ENCODE assay signal across 1 cellular context in genomic region chr3:183447206-183448001, GRCh38.
TF ChIP-seq lines count a peak whose summit lies in the region.

No MANE protein-coding gene starts in this region.

TF ChIP-seq in HepG2, 621 proteins besides CTCF, POLR2A, EP300 and RAD21 (continued from another document and continues in another):
- no peak; the same call in 1 of the 2 replicates for TF ChIP-seq ZNF704 (CRISPR knock-in tag; IDR thresholded peaks at IDR 0.05; ENCODE audit: borderline replicate concordance)
- peak; percentile 94; the same call in 1 of the 2 replicates for TF ChIP-seq KLF12 (CRISPR knock-in tag; IDR thresholded peaks at IDR 0.05; ENCODE audit: borderline replicate concordance)
- TF ChIP-seq TFAP4 (IDR thresholded peaks at IDR 0.05; ENCODE audit: borderline replicate concordance, low read depth): peak; percentile 49; the same call in 1 of the 2 replicates
- TF ChIP-seq NR1H2 (CRISPR knock-in tag; IDR thresholded peaks at IDR 0.05; ENCODE audit: borderline replicate concordance, low read depth): 0 out of 2 replicates have a peak, but pooled peaks have one; percentile 76
- no peak for TF ChIP-seq RORA (CRISPR knock-in tag; IDR thresholded peaks at IDR 0.05)
- TF ChIP-seq MAX (IDR thresholded peaks at IDR 0.05): peak; percentile 82
- TF ChIP-seq TMF1 (CRISPR knock-in tag; IDR thresholded peaks at IDR 0.05; ENCODE audit: low read depth): peak; percentile 70; the same call in 1 of the 2 replicates
- no peak for TF ChIP-seq NFIB (CRISPR knock-in tag; IDR thresholded peaks at IDR 0.05; ENCODE audit: borderline replicate concordance)
- peak; percentile 87; the same call in 1 of the 2 replicates for TF ChIP-seq ZNF138 (CRISPR knock-in tag; IDR thresholded peaks at IDR 0.05; ENCODE audit: low read depth)
- peak; percentile 69; the same call in 1 of the 2 replicates for TF ChIP-seq ZNF292 (CRISPR knock-in tag; IDR thresholded peaks at IDR 0.05; ENCODE audit: borderline replicate concordance, low read depth)
- TF ChIP-seq KLF16 (CRISPR knock-in tag; IDR thresholded peaks at IDR 0.05): peak in 1 of 2 experiments; percentile 87; a peak in 1 of 4 replicates
- TF ChIP-seq SOX6 (IDR thresholded peaks at IDR 0.05): no peak
- TF ChIP-seq SOX6 (CRISPR knock-in tag; IDR thresholded peaks at IDR 0.05): peak; percentile 77
- peak; percentile 82 for TF ChIP-seq ZBTB38 (CRISPR knock-in tag; IDR thresholded peaks at IDR 0.05)
- TF ChIP-seq SIX4 (CRISPR knock-in tag; IDR thresholded peaks at IDR 0.05): 0 out of 2 replicates have a peak, but pooled peaks have one; percentile 34
- peak; percentile 65; the same call in 1 of the 2 replicates for TF ChIP-seq KLF6 (CRISPR knock-in tag; IDR thresholded peaks at IDR 0.05)
- 0 out of 2 replicates have a peak, but pooled peaks have one; percentile 48 for TF ChIP-seq NCOA1 (CRISPR knock-in tag; IDR thresholded peaks at IDR 0.05)
- peak; percentile 82; the same call in 1 of the 2 replicates for TF ChIP-seq ZNF691 (CRISPR knock-in tag; IDR thresholded peaks at IDR 0.05; ENCODE audit: borderline replicate concordance, low read depth)
- peak; percentile 91 for TF ChIP-seq ZNF713 (CRISPR knock-in tag; IDR thresholded peaks at IDR 0.05)
- no peak for TF ChIP-seq E2F2 (CRISPR knock-in tag; IDR thresholded peaks at IDR 0.05; ENCODE audit: borderline replicate concordance)
- peak; percentile 72; the same call in 1 of the 2 replicates for TF ChIP-seq ZFP36L1 (CRISPR knock-in tag; IDR thresholded peaks at IDR 0.05)
- no peak for TF ChIP-seq CC2D1A (CRISPR knock-in tag; IDR thresholded peaks at IDR 0.05)
- TF ChIP-seq RXRB (CRISPR knock-in tag; IDR thresholded peaks at IDR 0.05; ENCODE audit: borderline replicate concordance): peak; percentile 63; the same call in 1 of the 2 replicates
- no peak for TF ChIP-seq FOXP1 (IDR thresholded peaks at IDR 0.05)
- no peak for TF ChIP-seq FOXP1 (CRISPR knock-in tag; IDR thresholded peaks at IDR 0.05)
- peak; percentile 78 for TF ChIP-seq TFDP2 (CRISPR knock-in tag; IDR thresholded peaks at IDR 0.05)
- no peak for TF ChIP-seq GTF3A (CRISPR knock-in tag; conservative IDR thresholded peaks at IDR 0.05)
- peak; percentile 82; the same call in 1 of the 2 replicates for TF ChIP-seq ZBTB34 (CRISPR knock-in tag; IDR thresholded peaks at IDR 0.05)
- TF ChIP-seq ZNF570 (CRISPR knock-in tag; IDR thresholded peaks at IDR 0.05; ENCODE audit: borderline replicate concordance): no peak
- TF ChIP-seq TBL1XR1 (IDR thresholded peaks at IDR 0.05; ENCODE audit: borderline replicate concordance, low read length, partially characterized antibody): peak; percentile 17
- peak; percentile 68; the same call in 1 of the 2 replicates for TF ChIP-seq GATAD2A (CRISPR knock-in tag; IDR thresholded peaks at IDR 0.05)
- TF ChIP-seq ZNF784 (CRISPR knock-in tag; IDR thresholded peaks at IDR 0.05; ENCODE audit: borderline replicate concordance): 0 out of 2 replicates have a peak, but pooled peaks have one; percentile 38
- 0 out of 2 replicates have a peak, but pooled peaks have one; percentile 22 for TF ChIP-seq ZNF609 (CRISPR knock-in tag; IDR thresholded peaks at IDR 0.05; ENCODE audit: borderline replicate concordance)
- TF ChIP-seq ZBTB40 (IDR thresholded peaks at IDR 0.05): no peak
- peak; percentile 14; the same call in 1 of the 2 replicates for TF ChIP-seq ZBTB40 (CRISPR knock-in tag; IDR thresholded peaks at IDR 0.05)
